In the genomic region with DNA sequence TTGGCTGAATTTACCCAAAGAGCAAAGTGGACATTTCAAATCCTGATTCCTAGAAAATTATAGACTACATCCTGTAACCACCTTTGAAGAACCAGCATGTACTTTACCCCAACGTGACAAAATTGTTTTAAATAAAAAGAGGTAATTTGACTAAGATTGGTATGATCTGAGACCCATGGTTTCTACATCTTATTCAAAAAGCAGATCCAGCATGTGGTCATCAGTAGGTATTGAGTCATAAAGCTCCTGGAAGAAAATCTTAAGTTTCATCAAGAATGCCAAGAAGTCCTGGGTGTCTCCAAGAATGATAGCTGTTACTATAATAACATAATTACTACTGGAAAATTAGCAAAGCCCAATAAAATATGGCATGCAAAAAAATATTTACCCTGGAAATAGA, we compare ENCODE assay signal across 18 cellular contexts.
A peak's percentile ranks its signal among the peaks of the same experiment; 100 is the strongest.
DNase-seq lines count a peak whose midpoint lies in the region; ATAC-seq and TF ChIP-seq lines count a peak whose summit lies in the region.
"Had no signal": no experiment of that assay in that cellular context is flagged by ENCODE, and none has a peak within 500 bp of the region (broad histone marks: within the 10 kb centered on the region; RNA-seq: fewer than 3 reads in every experiment).

No MANE protein-coding gene starts in this region.

- H3K4me3 Mint-ChIP-seq in CD4-positive, alpha-beta T cell: no peak overlapping the region
- H3K4me3 Mint-ChIP-seq in natural killer cell treated with Interleukin-12 subunit alpha and Interleukin-12 subunit beta and Interleukin-15 and Interleukin-18, amount 100 ng/mL, for 72 hours: peak overlapping the region; percentile 78
- H3K4me3 Mint-ChIP-seq: nephron had no signal

- H3K4me1 ChIP-seq in adipocyte (ENCODE audit: control insufficient read depth, insufficient read depth, low read length) (peaks cover 30% of the 10 kb centered on the region), mucosa of descending colon (ENCODE audit: low read depth) (peaks cover 5% of the 10 kb centered on the region)

- POLR2A ChIA-PET in CD4-positive, alpha-beta T cell (lab: Charles Lee): no interaction called here

- no peaks in the 10 kb centered on the region for H3K27me3 Mint-ChIP-seq in CD4-positive, alpha-beta T cell
- H3K27me3 Mint-ChIP-seq in natural killer cell treated with Interleukin-12 subunit alpha and Interleukin-12 subunit beta and Interleukin-15 and Interleukin-18, amount 100 ng/mL, for 72 hours: no peaks in the 10 kb centered on the region
- H3K27me3 Mint-ChIP-seq: progenitor cell of endocrine pancreas had no signal

- no peak overlapping the region for H3K9ac ChIP-seq in adipocyte (ENCODE audit: low read length)

- H3K36me3 ChIP-seq in adipocyte (ENCODE audit: control insufficient read depth, insufficient read depth, low read length, severe bottlenecking) (peaks cover 10% of the 10 kb centered on the region), mucosa of descending colon (ENCODE audit: low read depth) (no peaks in the 10 kb centered on the region)
- H3K36me3 ChIP-seq: HAP-1 had no signal

- no peak overlapping the region for H3K27ac ChIP-seq in CD4-positive, alpha-beta T cell (ENCODE audit: low read depth, low read length)

- no peak for DNase-seq in CD4-positive, alpha-beta T cell
- DNase-seq in adipocyte (ENCODE audit: low read depth) (peak; percentile 27), SK-N-DZ (ENCODE audit: low spot score) (no peak), mucosa of descending colon (no peak)
- no peak for DNase-seq in natural killer cell treated with Interleukin-12 subunit alpha and Interleukin-12 subunit beta and Interleukin-15 and Interleukin-18, amount 100 ng/mL, for 72 hours (ENCODE audit: low spot score)
- DNase-seq: C1 segment of cervical spinal cord, DMS79 treated with DMSO at 0.1 percent for 48 hours, NCI-H2081, NCI-H526, OCI-M1 had no signal

- TF ChIP-seq CTCF in CD4-positive, alpha-beta T cell (IDR thresholded peaks at IDR 0.05): no peak
- TF ChIP-seq CTCF in mucosa of descending colon (IDR thresholded peaks at IDR 0.05): no peak

- peak overlapping the region; percentile 10 for H3K27ac Mint-ChIP-seq in CD4-positive, alpha-beta T cell
- H3K27ac Mint-ChIP-seq in natural killer cell treated with Interleukin-12 subunit alpha and Interleukin-12 subunit beta and Interleukin-15 and Interleukin-18, amount 100 ng/mL, for 72 hours: peak overlapping the region; percentile 83 to 95
- H3K27ac Mint-ChIP-seq: nephron, progenitor cell of endocrine pancreas had no signal

- H3K4me1 Mint-ChIP-seq in CD4-positive, alpha-beta T cell (ENCODE audit: low read depth): peaks cover 37% of the 10 kb centered on the region
- peaks cover 71 to 82% of the 10 kb centered on the region in 2 donors for H3K4me1 Mint-ChIP-seq in natural killer cell treated with Interleukin-12 subunit alpha and Interleukin-12 subunit beta and Interleukin-15 and Interleukin-18, amount 100 ng/mL, for 72 hours (ENCODE audit: low read depth in 2 of 2)
- H3K4me1 Mint-ChIP-seq: nephron had no signal

- intact Hi-C loops in CD4-positive, alpha-beta T cell (cut with DNase I, micrococcal nuclease): loop anchor here (5.0 kb wide), 2 partner anchors 34 to 44 kb away; no protein-coding TSS in a partner anchor
- intact Hi-C loops in mucosa of descending colon (cut with DNase I, micrococcal nuclease): no loop called here

- H3K4me3 ChIP-seq in adipocyte (ENCODE audit: low read length) (no peak overlapping the region), mucosa of descending colon (no peak overlapping the region)
- H3K4me3 ChIP-seq: HAP-1, lung had no signal

- H3K27me3 ChIP-seq in CD4-positive, alpha-beta T cell (ENCODE audit: control insufficient read depth, insufficient read depth, low read length): no peaks in the 10 kb centered on the region
- no peaks in the 10 kb centered on the region for H3K27me3 ChIP-seq in adipocyte (replicated peaks; ENCODE audit: control insufficient read depth, insufficient read depth, low read length)

- H3K9me3 ChIP-seq in CD4-positive, alpha-beta T cell (ENCODE audit: control insufficient read depth, low read length): no peaks in the 10 kb centered on the region
- no peaks in the 10 kb centered on the region for H3K9me3 ChIP-seq in adipocyte (ENCODE audit: control insufficient read depth, low read length)
- H3K9me3 ChIP-seq in mucosa of descending colon: no peaks in the 10 kb centered on the region
- H3K9me3 ChIP-seq: HAP-1 had no signal

- H3K36me3 Mint-ChIP-seq in CD4-positive, alpha-beta T cell (ENCODE audit: low read depth): peaks cover 62% of the 10 kb centered on the region
- peaks cover 22% of the 10 kb centered on the region for H3K36me3 Mint-ChIP-seq in natural killer cell treated with Interleukin-12 subunit alpha and Interleukin-12 subunit beta and Interleukin-15 and Interleukin-18, amount 100 ng/mL, for 72 hours

- CTCF ChIA-PET in CD4-positive, alpha-beta T cell (lab: Charles Lee): interaction anchor here (1.1 kb wide), 1 partner anchor 37 kb away, joined by 3 read pairs; no protein-coding TSS in a partner anchor

- no peak for ATAC-seq in CD4-positive, alpha-beta T cell (ENCODE audit: poor library complexity)
- peak; percentile 27 for ATAC-seq in HG02870 (IDR thresholded peaks at IDR 0.05; ENCODE audit: unreplicated experiment)
- ATAC-seq in natural killer cell treated with Interleukin-12 subunit alpha and Interleukin-12 subunit beta and Interleukin-15 and Interleukin-18, amount 100 ng/mL, for 72 hours: peak in 1 of 2 donors; percentile 68
- no peak for ATAC-seq in mucosa of descending colon
- no peak for ATAC-seq in HG02610 (IDR thresholded peaks at IDR 0.05; ENCODE audit: unreplicated experiment)
- ATAC-seq: HepG2, SK-N-SH treated with all-trans-retinoic acid at 6 μM for 48 hours had no signal

- H3K9me3 Mint-ChIP-seq in CD4-positive, alpha-beta T cell: no peaks in the 10 kb centered on the region
- no peaks in the 10 kb centered on the region for H3K9me3 Mint-ChIP-seq in natural killer cell treated with Interleukin-12 subunit alpha and Interleukin-12 subunit beta and Interleukin-15 and Interleukin-18, amount 100 ng/mL, for 72 hours
- H3K9me3 Mint-ChIP-seq: nephron had no signal

Comparison
In these comparisons a context has a peak if more than half of its experiments do, and no peak if none do; other contexts are left out.
1. intact Hi-C loops: an anchor here in CD4-positive, alpha-beta T cell (5.0 kb wide); none called in mucosa of descending colon.